18 cellular contexts compared by ENCODE assay signal in genomic region chr18:26863921-26864497, GRCh38. TPM values are rescaled to one million over a fixed set of nuclear protein-coding genes. Genes with fewer than 3 reads are reported as not detected.
DNase-seq lines count a peak whose midpoint lies in the region; ATAC-seq, FAIRE-seq and TF ChIP-seq lines count a peak whose summit lies in the region.
"Had no signal": no experiment of that assay in that cellular context is flagged by ENCODE, and none has a peak within 500 bp of the region (broad histone marks: within the 10 kb centered on the region; RNA-seq: fewer than 3 reads in every experiment).

No MANE protein-coding gene starts in this region.

- H2BK5ac ChIP-seq in neuronal stem cell (ENCODE audit: low read length) = no peak overlapping the region

- ATAC-seq in effector memory CD8-positive, alpha-beta T cell (replicated peaks) = no peak
- ATAC-seq: stimulated activated naive CD8-positive, alpha-beta T cell treated with anti-CD3 and anti-CD28 coated beads, Interleukin-15, Interleukin-2, amounts not matched to agents 100 U/mL and 50 U/mL, for 24 hours had no signal

- H3K4me3 ChIP-seq in HEK293 (ENCODE audit: low read depth, low read length) (no peak overlapping the region), neuronal stem cell (ENCODE audit: low read length in 2 of 2) (no peak overlapping the region)
- H3K4me3 ChIP-seq: SJCRH30 had no signal

- no peak overlapping the region for H3K27ac ChIP-seq in HEK293 (ENCODE audit: extremely low read depth, low read depth, low read length)
- H3K27ac ChIP-seq in neuronal stem cell (replicated peaks; ENCODE audit: low read length) = no peak overlapping the region
- H3K27ac ChIP-seq: esophagus squamous epithelium, SJCRH30 had no signal

- no peak overlapping the region for H2BK120ac ChIP-seq in neuronal stem cell (ENCODE audit: low read depth, low read length)

- intact Hi-C loops in CD14-positive monocyte (cut with micrococcal nuclease) = no loop called here

- no peak for DNase-seq in CD14-positive monocyte (ENCODE audit: low spot score)
- no peak for DNase-seq in chondrocyte (ENCODE audit: low spot score)
- no peak for DNase-seq in neuronal stem cell (ENCODE audit: low spot score)
- DNase-seq in effector memory CD8-positive, alpha-beta T cell = no peak
- DNase-seq in effector CD4-positive, alpha-beta T cell = no peak
- no peak for DNase-seq in RCC 7860 (ENCODE audit: low spot score)
- no peak for DNase-seq in NCI-H1930 (lab: John Stamatoyannopoulos, UW)
- DNase-seq: activated naive CD8-positive, alpha-beta T cell treated with anti-CD3 and anti-CD28 coated beads, Interleukin-2, amount 10 ng/mL, durations not matched to agents 7 days and 5 days; activated T-cell treated with anti-CD3 and anti-CD28 coated beads for 4 hours; esophagus squamous epithelium; GDM1; immature natural killer cell; NCI-H524 treated with DMSO at 0.1 percent for 48 hours; SJCRH30; stimulated activated naive CD8-positive, alpha-beta T cell treated with anti-CD3 and anti-CD28 coated beads, Interleukin-15, Interleukin-2, amounts not matched to agents 100 U/mL and 50 U/mL, for 24 hours had no signal

- H3K23ac ChIP-seq in neuronal stem cell (ENCODE audit: low read depth, low read length, poor library complexity) = no peak overlapping the region

- H3K18ac ChIP-seq in neuronal stem cell (ENCODE audit: low read length) = peak overlapping the region; percentile 8

- no peak overlapping the region for H3K14ac ChIP-seq in neuronal stem cell (ENCODE audit: low read length)

- H2BK15ac ChIP-seq in neuronal stem cell (ENCODE audit: low read length) = no peak overlapping the region

- H3K36me3 ChIP-seq in HEK293 (ENCODE audit: control insufficient read depth in 2 of 2, insufficient read depth in 1 of 2, low read length in 2 of 2) (no peaks in the 10 kb centered on the region), neuronal stem cell (replicated peaks in 1 of 2; ENCODE audit: control insufficient read depth in 2 of 2, insufficient read depth in 2 of 2, low read length in 2 of 2) (no peaks in the 10 kb centered on the region)
- H3K36me3 ChIP-seq: esophagus squamous epithelium, SJCRH30 had no signal

- H3K36me3 Mint-ChIP-seq in CD14-positive monocyte = no peaks in the 10 kb centered on the region
- H3K36me3 Mint-ChIP-seq in chondrocyte (ENCODE audit: low read depth) = no peaks in the 10 kb centered on the region
- no peaks in the 10 kb centered on the region for H3K36me3 Mint-ChIP-seq in effector memory CD8-positive, alpha-beta T cell (ENCODE audit: insufficient read depth)
- H3K36me3 Mint-ChIP-seq: activated naive CD8-positive, alpha-beta T cell treated with anti-CD3 and anti-CD28 coated beads, Interleukin-2, amount 10 ng/mL, durations not matched to agents 7 days and 5 days; immature natural killer cell had no signal

- H3K4ac ChIP-seq in neuronal stem cell (ENCODE audit: low read length) = no peak overlapping the region

- H3K9me3 ChIP-seq in HEK293 (ENCODE audit: control insufficient read depth, insufficient read depth, low read depth, low read length) = no peaks in the 10 kb centered on the region
- H3K9me3 ChIP-seq in neuronal stem cell (replicated peaks in 1 of 2; ENCODE audit: control insufficient read depth in 2 of 2, insufficient read depth in 1 of 2, low read depth in 1 of 2, low read length in 2 of 2) = no peaks in the 10 kb centered on the region
- H3K9me3 ChIP-seq: esophagus squamous epithelium, SJCRH30 had no signal

- TF ChIP-seq CTCF in CD14-positive monocyte (IDR thresholded peaks at IDR 0.05) = no peak
- no peak for TF ChIP-seq CTCF in HEK293 (tag by site-specific recombination; IDR thresholded peaks at IDR 0.05)
- TF ChIP-seq CTCF in chondrocyte (IDR thresholded peaks at IDR 0.05) = no peak

- H3K27ac Mint-ChIP-seq in CD14-positive monocyte (peak overlapping the region in 1 of 7 donors; percentile 9), chondrocyte (ENCODE audit: unreplicated experiment) (no peak overlapping the region)
- no peak overlapping the region for H3K27ac Mint-ChIP-seq in effector memory CD8-positive, alpha-beta T cell
- H3K27ac Mint-ChIP-seq: activated naive CD8-positive, alpha-beta T cell treated with anti-CD3 and anti-CD28 coated beads, Interleukin-2, amount 10 ng/mL, durations not matched to agents 7 days and 5 days; immature natural killer cell had no signal

- H3K4me1 ChIP-seq in HEK293 (ENCODE audit: control insufficient read depth, insufficient read depth, low read length) (no peaks in the 10 kb centered on the region; the same call in 1 of the 2 replicates), neuronal stem cell (ENCODE audit: control insufficient read depth in 2 of 2, insufficient read depth in 1 of 2, low read depth in 1 of 2, low read length in 2 of 2) (peaks cover 6 to 17% of the 10 kb centered on the region in 2 donors)
- H3K4me1 ChIP-seq: SJCRH30 had no signal

- H4K8ac ChIP-seq in neuronal stem cell (ENCODE audit: low read depth, low read length) = no peak overlapping the region

- H2AK5ac ChIP-seq in neuronal stem cell (ENCODE audit: low read depth, low read length) = no peak overlapping the region

- H3K4me3 Mint-ChIP-seq in CD14-positive monocyte = peak overlapping the region; percentile 47 to 69
- peak overlapping the region; percentile 37 for H3K4me3 Mint-ChIP-seq in chondrocyte (ENCODE audit: unreplicated experiment)
- H3K4me3 Mint-ChIP-seq in effector memory CD8-positive, alpha-beta T cell = no peak overlapping the region
- H3K4me3 Mint-ChIP-seq: activated naive CD8-positive, alpha-beta T cell treated with anti-CD3 and anti-CD28 coated beads, Interleukin-2, amount 10 ng/mL, durations not matched to agents 7 days and 5 days; immature natural killer cell had no signal

- FAIRE-seq in RCC 7860 (lab: Jason Lieb, UNC) = no peak
- FAIRE-seq: colon, HepG2 had no signal

- H3K4me2 ChIP-seq in neuronal stem cell (ENCODE audit: insufficient read depth, low read length, poor library complexity, severe bottlenecking) = no peak overlapping the region

- H3K4me1 Mint-ChIP-seq in CD14-positive monocyte (peaks cover 2% of the 10 kb centered on the region), chondrocyte (ENCODE audit: low read depth) (peaks cover 12% of the 10 kb centered on the region)
- no peaks in the 10 kb centered on the region for H3K4me1 Mint-ChIP-seq in effector memory CD8-positive, alpha-beta T cell (ENCODE audit: low read depth in 2 of 2)
- H3K4me1 Mint-ChIP-seq: activated naive CD8-positive, alpha-beta T cell treated with anti-CD3 and anti-CD28 coated beads, Interleukin-2, amount 10 ng/mL, durations not matched to agents 7 days and 5 days; immature natural killer cell had no signal

- H2BK12ac ChIP-seq in neuronal stem cell (ENCODE audit: low read length) = no peak overlapping the region

- POLR2A ChIA-PET in HEK293 (lab: Yijun Ruan, JAX) = no interaction called here

- no peak overlapping the region for H4K91ac ChIP-seq in neuronal stem cell (ENCODE audit: low read depth, low read length, poor library complexity)

- H3K27me3 Mint-ChIP-seq in CD14-positive monocyte (ENCODE audit: low read depth in 3 of 3) = peaks cover 44 to 62% (median 51%) of the 10 kb centered on the region in 3 donors
- H3K27me3 Mint-ChIP-seq in chondrocyte (ENCODE audit: low read depth) = peaks cover 49% of the 10 kb centered on the region
- peaks cover 0 to 15% of the 10 kb centered on the region in 2 donors for H3K27me3 Mint-ChIP-seq in effector memory CD8-positive, alpha-beta T cell

- H3K9me3 Mint-ChIP-seq in CD14-positive monocyte = peaks cover 0 to 6% (median 0%) of the 10 kb centered on the region in 7 donors
- no peaks in the 10 kb centered on the region for H3K9me3 Mint-ChIP-seq in chondrocyte (ENCODE audit: low read depth)
- peaks cover 0 to 2% of the 10 kb centered on the region in 2 donors for H3K9me3 Mint-ChIP-seq in effector memory CD8-positive, alpha-beta T cell
- H3K9me3 Mint-ChIP-seq: activated naive CD8-positive, alpha-beta T cell treated with anti-CD3 and anti-CD28 coated beads, Interleukin-2, amount 10 ng/mL, durations not matched to agents 7 days and 5 days had no signal

- no peaks in the 10 kb centered on the region for H3K79me1 ChIP-seq in neuronal stem cell (ENCODE audit: low read depth, low read length)

- no peak overlapping the region for H3K9ac ChIP-seq in neuronal stem cell (ENCODE audit: low read depth, low read length, poor library complexity)

- CTCF ChIA-PET in HEK293 (lab: Yijun Ruan, JAX) = no interaction called here

- no CpG with 5 or more reads among the region's 9 CpGs for WGBS in neuronal stem cell (ENCODE audit: extremely low coverage in 2 of 2, insufficient read length in 2 of 2, insufficient replicate concordance in 1 of 2), 2 donors

- H3K27me3 ChIP-seq in neuronal stem cell (ENCODE audit: control insufficient read depth in 3 of 3, insufficient read depth in 3 of 3, low read depth in 1 of 3, low read length in 3 of 3) = peaks cover 0 to 15% (median 2%) of the 10 kb centered on the region in 3 experiments
- H3K27me3 ChIP-seq: SJCRH30 had no signal

- H2AFZ ChIP-seq in neuronal stem cell (ENCODE audit: low read length) = peak overlapping the region; percentile 64

TF ChIP-seq in HEK293, 187 proteins besides CTCF, POLR2A, EP300 and RAD21 (continues in another document):
- TF ChIP-seq ZBTB26 (tag by site-specific recombination; optimal IDR thresholded peaks at IDR 0.05) (no peak), GLIS1 (tag by site-specific recombination; IDR thresholded peaks at IDR 0.05) (peak; percentile 36), ZFP37 (tag by site-specific recombination; IDR thresholded peaks at IDR 0.05) (no peak), ZBTB20 (tag by site-specific recombination; IDR thresholded peaks at IDR 0.05) (peak; percentile 70), ZNF274 (IDR thresholded peaks at IDR 0.05; ENCODE audit: low read length) (no peak), ZNF274 (tag by site-specific recombination; IDR thresholded peaks at IDR 0.05; ENCODE audit: borderline replicate concordance) (no peak)

RNA-seq across cellular contexts. Expression of gene AQP4, which starts 1.5 kb away (rescaled TPM):
- not detected for polyA plus RNA-seq in CD14-positive monocyte
- not detected in 3 replicates for total RNA-seq in chondrocyte
- 0.15 TPM for polyA plus RNA-seq in neuronal stem cell (2013, experiment 1 of 2)
- 0.10 TPM for polyA plus RNA-seq in neuronal stem cell (2013, experiment 2 of 2)
- total RNA-seq: activated naive CD8-positive, alpha-beta T cell treated with anti-CD3 and anti-CD28 coated beads, Interleukin-2, amount 10 ng/mL, durations not matched to agents 7 days and 5 days had no signal
- polyA plus RNA-seq: immature natural killer cell had no signal

Comparison
In these comparisons a context has a peak if more than half of its experiments do, and no peak if none do; other contexts are left out.
1. H3K4me3 Mint-ChIP-seq: peak in CD14-positive monocyte (2 of 2) and chondrocyte (single experiment); none in effector memory CD8-positive, alpha-beta T cell (0 of 2).